Comparison of ENCODE assay signal across 26 cellular contexts in genomic region chr5:149764086-149764485, GRCh38. TPM values are rescaled to one million over a fixed set of nuclear protein-coding genes. Genes with fewer than 3 reads are reported as not detected.
DNase-seq lines count a peak whose midpoint lies in the region; ATAC-seq and TF ChIP-seq lines count a peak whose summit lies in the region.
"Had no signal": no experiment of that assay in that cellular context is flagged by ENCODE, and none has a peak within 500 bp of the region (broad histone marks: within the 10 kb centered on the region; RNA-seq: fewer than 3 reads in every experiment).

No MANE protein-coding gene starts in this region.

- H3K27ac ChIP-seq in mammary epithelial cell (ENCODE audit: insufficient read depth, low read depth, low read length) (no peak overlapping the region), neuronal stem cell (replicated peaks; ENCODE audit: low read length) (no peak overlapping the region), upper lobe of right lung (no peak overlapping the region), OCI-LY7 (ENCODE audit: low read depth, low read length, poor library complexity, severe bottlenecking) (no peak overlapping the region)
- H3K27ac ChIP-seq: SJSA1 had no signal

- peak overlapping the region; percentile 8 for H3K27ac Mint-ChIP-seq in MCF 10A (ENCODE audit: low read depth, unreplicated experiment)
- H3K27ac Mint-ChIP-seq in dendritic cell treated with granulocyte-macrophage colony-stimulating factor and Interleukin-4, amounts not matched to agents 40 ng/mL and 50 ng/mL, for 4 days: peak overlapping the region; percentile 6

- peaks cover 10% of the 10 kb centered on the region for H3K9me3 ChIP-seq in mammary epithelial cell (replicated peaks; ENCODE audit: insufficient read depth, low read length)
- H3K9me3 ChIP-seq in neuronal stem cell (replicated peaks in 1 of 2; ENCODE audit: control insufficient read depth in 2 of 2, insufficient read depth in 1 of 2, low read depth in 1 of 2, low read length in 2 of 2): peaks cover 2 to 3% of the 10 kb centered on the region in 2 donors
- H3K9me3 ChIP-seq in upper lobe of right lung: no peaks in the 10 kb centered on the region
- peaks cover 21% of the 10 kb centered on the region for H3K9me3 ChIP-seq in OCI-LY7 (ENCODE audit: low read length)

- TF ChIP-seq CTCF in MCF 10A (IDR thresholded peaks at IDR 0.05; ENCODE audit: unreplicated experiment) (no peak), mammary epithelial cell (conservative IDR thresholded peaks at IDR 0.05 in 1 of 2, IDR thresholded peaks at IDR 0.05 in 1 of 2; ENCODE audit: extremely low read depth in 1 of 2, insufficient read depth in 1 of 2, low read depth in 1 of 2, low read length in 2 of 2) (no peak), upper lobe of right lung (IDR thresholded peaks at IDR 0.05) (no peak), OCI-LY7 (conservative IDR thresholded peaks at IDR 0.05; ENCODE audit: low read length) (no peak)

- peak overlapping the region; percentile 23 for H4K8ac ChIP-seq in neuronal stem cell (ENCODE audit: low read depth, low read length)

- BruUV-seq in MCF 10A (replicated peaks; lab: Mats Ljungman, UMichigan): no TSS peak
- no TSS peak for BruUV-seq in mammary epithelial cell (replicated peaks; lab: Mats Ljungman, UMichigan)
- no TSS peak for BruUV-seq in OCI-LY7 (replicated peaks; lab: Mats Ljungman, UMichigan)

- POLR2A ChIA-PET in MCF 10A (lab: Yijun Ruan, JAX): interaction anchor here (2.6 to 4.4 kb wide), 2 partner anchors 16 to 32 kb away, joined by 11 to 20 read pairs; no protein-coding TSS in a partner anchor
- POLR2A ChIA-PET in OCI-LY7 (lab: Charles Lee): no interaction called here

- no peaks in the 10 kb centered on the region for H3K9me3 Mint-ChIP-seq in MCF 10A (ENCODE audit: unreplicated experiment)
- no peaks in the 10 kb centered on the region for H3K9me3 Mint-ChIP-seq in dendritic cell treated with granulocyte-macrophage colony-stimulating factor and Interleukin-4, amounts not matched to agents 40 ng/mL and 50 ng/mL, for 4 days

- H3K9me2 ChIP-seq in OCI-LY7 (ENCODE audit: insufficient read depth, low read length): no peaks in the 10 kb centered on the region

- in situ Hi-C loops in mammary epithelial cell (cut with MboI; ENCODE audit: low sequenced_read_pairs in 2 of 2): no loop called here

- intact Hi-C loops in MCF 10A (cut with micrococcal nuclease) (no loop called here), mammary epithelial cell (cut with micrococcal nuclease) (no loop called here), upper lobe of right lung (cut with DNase I) (no loop called here), OCI-LY7 (cut with micrococcal nuclease; ENCODE audit: unreplicated experiment) (no loop called here)
- intact Hi-C loops in dendritic cell treated with granulocyte-macrophage colony-stimulating factor and Interleukin-4, amounts not matched to agents 40 ng/mL and 50 ng/mL, for 4 days (cut with micrococcal nuclease): no loop called here

- no peak overlapping the region for H3K14ac ChIP-seq in neuronal stem cell (ENCODE audit: low read length)

- peak overlapping the region; percentile 76 for H2AK5ac ChIP-seq in neuronal stem cell (ENCODE audit: low read depth, low read length)

- H3K4ac ChIP-seq in neuronal stem cell (ENCODE audit: low read length): no peak overlapping the region

- WGBS in mammary epithelial cell (ENCODE audit: low coverage, missing lambda C conversion rate): 96% methylated on average over 4 of the region's 4 CpGs
- WGBS in neuronal stem cell (ENCODE audit: extremely low coverage in 2 of 2, insufficient read length in 2 of 2, insufficient replicate concordance in 1 of 2), 2 donors: no CpG with 5 or more reads among the region's 4 CpGs

- CTCF ChIA-PET in MCF 10A (lab: Yijun Ruan, JAX): interaction anchor here (1.0 to 1.4 kb wide), 4 partner anchors 17 to 70 kb away, joined by 3 to 4 read pairs (median 4); partner anchors contain the start of gene PPARGC1B
- CTCF ChIA-PET in mammary epithelial cell (lab: Charles Lee; ENCODE audit: low non-redundant PET): no interaction called here
- CTCF ChIA-PET in OCI-LY7 (lab: Charles Lee; ENCODE audit: unreplicated experiment): no interaction called here

- no peak overlapping the region for H3K9ac ChIP-seq in mammary epithelial cell (ENCODE audit: insufficient read depth, low read length)
- no peak overlapping the region for H3K9ac ChIP-seq in neuronal stem cell (ENCODE audit: low read depth, low read length, poor library complexity)

- H3K27me3 Mint-ChIP-seq in MCF 10A (ENCODE audit: insufficient read depth, unreplicated experiment): no peaks in the 10 kb centered on the region
- no peaks in the 10 kb centered on the region for H3K27me3 Mint-ChIP-seq in dendritic cell treated with granulocyte-macrophage colony-stimulating factor and Interleukin-4, amounts not matched to agents 40 ng/mL and 50 ng/mL, for 4 days
- H3K27me3 Mint-ChIP-seq: CD8-positive, alpha-beta memory T cell had no signal

- no peak overlapping the region for H2BK120ac ChIP-seq in neuronal stem cell (ENCODE audit: low read depth, low read length)

- H3K4me2 ChIP-seq in mammary epithelial cell (ENCODE audit: insufficient read depth, low read depth, low read length): no peak overlapping the region
- no peak overlapping the region for H3K4me2 ChIP-seq in neuronal stem cell (ENCODE audit: insufficient read depth, low read length, poor library complexity, severe bottlenecking)
- no peak overlapping the region for H3K4me2 ChIP-seq in OCI-LY7 (ENCODE audit: low read length)

- peaks cover 8% of the 10 kb centered on the region for H3K36me3 Mint-ChIP-seq in MCF 10A (ENCODE audit: insufficient read depth, unreplicated experiment)
- H3K36me3 Mint-ChIP-seq in dendritic cell treated with granulocyte-macrophage colony-stimulating factor and Interleukin-4, amounts not matched to agents 40 ng/mL and 50 ng/mL, for 4 days (ENCODE audit: low read depth): peaks cover 56% of the 10 kb centered on the region

- H3K79me2 ChIP-seq in mammary epithelial cell (ENCODE audit: insufficient read depth, low read length) (peaks cover 19% of the 10 kb centered on the region), OCI-LY7 (ENCODE audit: insufficient read depth, low read depth, low read length) (no peaks in the 10 kb centered on the region)

- no peak for DNase-seq in MCF 10A (ENCODE audit: unreplicated experiment)
- DNase-seq in mammary epithelial cell: no peak
- DNase-seq in neuronal stem cell (ENCODE audit: low spot score): no peak
- peak; percentile 22 for DNase-seq in upper lobe of right lung
- DNase-seq in OCI-LY7 (ENCODE audit: low spot score): no peak
- DNase-seq in NCI-H2029 (lab: John Stamatoyannopoulos, UW): no peak
- DNase-seq: 8988T; ACHN; BE2C; CD8-positive, alpha-beta memory T cell; DMS 273 treated with DMSO at 0.1 percent for 48 hours; DMS79; EL; GDM1; NCI-H1092 treated with DMSO at 0.1 percent for 48 hours; NCI-H1436; NCI-H187 treated with DMSO at 0.1 percent for 48 hours; NCI-H2107; NCI-H446; NCI-H524 treated with DMSO at 0.1 percent for 48 hours; NCI-H774; PC-3 had no signal

- H3K4me1 Mint-ChIP-seq in MCF 10A (ENCODE audit: insufficient read depth, unreplicated experiment): peaks cover 15% of the 10 kb centered on the region
- H3K4me1 Mint-ChIP-seq in dendritic cell treated with granulocyte-macrophage colony-stimulating factor and Interleukin-4, amounts not matched to agents 40 ng/mL and 50 ng/mL, for 4 days (ENCODE audit: low read depth): peaks cover 70% of the 10 kb centered on the region
- H3K4me1 Mint-ChIP-seq: CD8-positive, alpha-beta memory T cell had no signal

- H3K4me3 Mint-ChIP-seq in MCF 10A (ENCODE audit: unreplicated experiment): no peak overlapping the region
- H3K4me3 Mint-ChIP-seq in dendritic cell treated with granulocyte-macrophage colony-stimulating factor and Interleukin-4, amounts not matched to agents 40 ng/mL and 50 ng/mL, for 4 days: no peak overlapping the region
- H3K4me3 Mint-ChIP-seq: CD14-positive monocyte; CD8-positive, alpha-beta memory T cell had no signal

- no peak overlapping the region for H3K23ac ChIP-seq in neuronal stem cell (ENCODE audit: low read depth, low read length, poor library complexity)

- H2BK5ac ChIP-seq in neuronal stem cell (ENCODE audit: low read length): no peak overlapping the region

- no peak overlapping the region for H2AFZ ChIP-seq in mammary epithelial cell (ENCODE audit: low read depth, low read length)
- no peak overlapping the region for H2AFZ ChIP-seq in neuronal stem cell (ENCODE audit: low read length)
- no peak overlapping the region for H2AFZ ChIP-seq in OCI-LY7 (ENCODE audit: low read length)

- no peak overlapping the region for H2BK12ac ChIP-seq in neuronal stem cell (ENCODE audit: low read length)

- peaks cover 13% of the 10 kb centered on the region for H3K4me1 ChIP-seq in mammary epithelial cell (ENCODE audit: insufficient read depth, low read length)
- peaks cover 0 to 6% of the 10 kb centered on the region in 2 donors for H3K4me1 ChIP-seq in neuronal stem cell (ENCODE audit: control insufficient read depth in 2 of 2, insufficient read depth in 1 of 2, low read depth in 1 of 2, low read length in 2 of 2)
- H3K4me1 ChIP-seq in upper lobe of right lung: no peaks in the 10 kb centered on the region
- H3K4me1 ChIP-seq in OCI-LY7 (ENCODE audit: insufficient read depth, low read length, poor library complexity, severe bottlenecking): no peaks in the 10 kb centered on the region
- H3K4me1 ChIP-seq: BE2C, SJSA1 had no signal

- H3K79me1 ChIP-seq in neuronal stem cell (ENCODE audit: low read depth, low read length): no peaks in the 10 kb centered on the region

- no peak for ATAC-seq in upper lobe of right lung
- ATAC-seq: PC-3, Right ventricle myocardium inferior had no signal

- dilution Hi-C loops in mammary epithelial cell (cut with HindIII; ENCODE audit: low sequenced_read_pairs): no loop called here

- H3K18ac ChIP-seq in neuronal stem cell (ENCODE audit: low read length): peak overlapping the region; percentile 41

- H2BK15ac ChIP-seq in neuronal stem cell (ENCODE audit: low read length): peak overlapping the region; percentile 82

- no peak overlapping the region for H3K4me3 ChIP-seq in mammary epithelial cell (replicated peaks in 1 of 3; ENCODE audit: insufficient read depth in 1 of 3, low read depth in 2 of 3, low read length in 3 of 3)
- H3K4me3 ChIP-seq in neuronal stem cell (ENCODE audit: low read length in 2 of 2): no peak overlapping the region
- H3K4me3 ChIP-seq in upper lobe of right lung: no peak overlapping the region
- no peak overlapping the region for H3K4me3 ChIP-seq in OCI-LY7 (ENCODE audit: low read depth, low read length, poor library complexity, severe bottlenecking)
- H3K4me3 ChIP-seq: SJSA1 had no signal

- H3K36me3 ChIP-seq in mammary epithelial cell (ENCODE audit: insufficient read depth, low read length) (no peaks in the 10 kb centered on the region), neuronal stem cell (replicated peaks in 1 of 2; ENCODE audit: control insufficient read depth in 2 of 2, insufficient read depth in 2 of 2, low read length in 2 of 2) (no peaks in the 10 kb centered on the region), upper lobe of right lung (no peaks in the 10 kb centered on the region), OCI-LY7 (ENCODE audit: insufficient read depth, low read length) (peaks cover 27% of the 10 kb centered on the region)
- H3K36me3 ChIP-seq: BE2C, SJSA1 had no signal

- no peak overlapping the region for H4K91ac ChIP-seq in neuronal stem cell (ENCODE audit: low read depth, low read length, poor library complexity)

- no peaks in the 10 kb centered on the region for H3K27me3 ChIP-seq in mammary epithelial cell (ENCODE audit: insufficient read depth, low read length)
- peaks cover 0 to 3% (median 0%) of the 10 kb centered on the region in 3 experiments for H3K27me3 ChIP-seq in neuronal stem cell (ENCODE audit: control insufficient read depth in 3 of 3, insufficient read depth in 3 of 3, low read depth in 1 of 3, low read length in 3 of 3)
- H3K27me3 ChIP-seq in upper lobe of right lung: no peaks in the 10 kb centered on the region
- H3K27me3 ChIP-seq: BE2C had no signal

- H4K20me1 ChIP-seq in mammary epithelial cell (ENCODE audit: insufficient read depth, low read length) (no peaks in the 10 kb centered on the region), OCI-LY7 (ENCODE audit: insufficient read depth, low read length) (peaks cover 8% of the 10 kb centered on the region; the same call in 1 of the 2 replicates)

RNA-seq across cellular contexts. Expression of gene PPARGC1B, which starts 34.0 kb away (rescaled TPM):
- total RNA-seq in MCF 10A (2022) (4.3 and 7.1 TPM in 2 replicates), mammary epithelial cell (1 to 10 TPM; 4.2 to 7.0 TPM), upper lobe of right lung (9.8 TPM), OCI-LY7 (2022) (10.3 and 11.6 TPM in 2 replicates)
- 2.0 TPM for polyA plus RNA-seq in mammary epithelial cell
- 9.0 TPM for polyA minus RNA-seq in mammary epithelial cell
- 0.66 TPM for polyA plus RNA-seq in neuronal stem cell (2013, experiment 1 of 2)
- 0.65 TPM for polyA plus RNA-seq in neuronal stem cell (2013, experiment 2 of 2)
- total RNA-seq in OCI-LY7 (2014; rRNA removed; shearing (Covaris generic)): 4.2 and 5.6 TPM in 2 replicates
